Comparison of ENCODE assay signal across 27 cellular contexts in genomic region chr9:6171667-6172066, GRCh38. TPM values are rescaled to one million over a fixed set of nuclear protein-coding genes. Genes with fewer than 3 reads are reported as not detected.
"Had no signal": no experiment of that assay in that cellular context is flagged by ENCODE, and none has a peak within 500 bp of the region (broad histone marks: within the 10 kb centered on the region; RNA-seq: fewer than 3 reads in every experiment).

No MANE protein-coding gene starts in this region.

- ATAC-seq: activated CD8-positive, alpha-beta T cell treated with anti-CD3 and anti-CD28 coated beads, Interleukin-2, amount 10 ng/mL, durations not matched to agents 7 days and 5 days; activated T-helper 17 cell treated with anti-CD3 and anti-CD28 coated beads, Interleukin-2, amount 50 U/mL, for 72 hours; esophagus mucosa; gastroesophageal sphincter; left lobe of liver; lower lobe of right lung; psoas muscle; right cardiac atrium; stimulated activated naive CD8-positive, alpha-beta T cell treated with anti-CD3 and anti-CD28 coated beads, Interleukin-15, Interleukin-2, amounts not matched to agents 100 U/mL and 50 U/mL, for 24 hours had no signal

- H3K4me3 Mint-ChIP-seq: activated CD4-positive, alpha-beta T cell treated with anti-CD3 and anti-CD28 coated beads, Interleukin-2, amount 10 ng/mL, durations not matched to agents 7 days and 5 days; activated CD8-positive, alpha-beta T cell treated with anti-CD3 and anti-CD28 coated beads, Interleukin-2, amount 10 ng/mL, durations not matched to agents 7 days and 5 days; activated naive CD8-positive, alpha-beta T cell; activated T-cell treated with anti-CD3 and anti-CD28 coated beads, Interleukin-2, amount 50 U/mL, for 24 hours; activated T-helper 17 cell treated with anti-CD3 and anti-CD28 coated beads, Interleukin-2, amount 50 U/mL, for 72 hours; naive B cell; neural crest cell had no signal

- DNase-seq: activated CD4-positive, alpha-beta T cell treated with anti-CD3 and anti-CD28 coated beads, Interleukin-2, amount 10 ng/mL, durations not matched to agents 7 days and 5 days; activated CD4-positive, CD25-positive, alpha-beta regulatory T cell treated with anti-CD3 and anti-CD28 coated beads, Interleukin-2, amount 50 U/mL, for 72 hours; activated CD8-positive, alpha-beta T cell treated with anti-CD3 and anti-CD28 coated beads, Interleukin-2, amount 10 ng/mL, durations not matched to agents 7 days and 5 days; activated T-cell treated with anti-CD3 and anti-CD28 coated beads, Interleukin-2, amount 50 U/mL, for 24 hours; central memory CD4-positive, alpha-beta T cell; dermis blood vessel endothelial cell; effector CD8-positive, alpha-beta T cell; head of caudate nucleus; hypothalamus; kidney; lower lobe of right lung; naive B cell; psoas muscle; right cardiac atrium; stimulated activated CD4-positive, alpha-beta T cell treated with anti-CD3 and anti-CD28 coated beads, Interleukin-12 subunit alpha, Interleukin-12 subunit beta, amount 100 ng/mL, for 4 hours; stimulated activated CD4-positive, alpha-beta T cell treated with anti-CD3 and anti-CD28 coated beads, Interleukin-4, amount 100 ng/mL, for 4 hours; stimulated activated naive CD8-positive, alpha-beta T cell treated with anti-CD3 and anti-CD28 coated beads, Interleukin-15, Interleukin-2, amounts not matched to agents 100 U/mL and 50 U/mL, for 24 hours; T-helper 2 cell; thyroid gland had no signal

- H3K27ac Mint-ChIP-seq: activated CD4-positive, alpha-beta T cell treated with anti-CD3 and anti-CD28 coated beads, Interleukin-2, amount 10 ng/mL, durations not matched to agents 7 days and 5 days; activated CD8-positive, alpha-beta T cell treated with anti-CD3 and anti-CD28 coated beads, Interleukin-2, amount 10 ng/mL, durations not matched to agents 7 days and 5 days; activated naive CD8-positive, alpha-beta T cell; activated T-cell treated with anti-CD3 and anti-CD28 coated beads, Interleukin-2, amount 50 U/mL, for 24 hours; activated T-helper 17 cell treated with anti-CD3 and anti-CD28 coated beads, Interleukin-2, amount 50 U/mL, for 72 hours; naive B cell had no signal

- H3K27me3 ChIP-seq: gastroesophageal sphincter, thyroid gland had no signal

- H3K27ac ChIP-seq: gastroesophageal sphincter, lower lobe of right lung, psoas muscle, VCaP had no signal

- H3K4me3 ChIP-seq: gastroesophageal sphincter, lower lobe of right lung, psoas muscle, thyroid gland had no signal

- H3K4me1 Mint-ChIP-seq: activated CD4-positive, alpha-beta T cell treated with anti-CD3 and anti-CD28 coated beads, Interleukin-2, amount 10 ng/mL, durations not matched to agents 7 days and 5 days; activated T-helper 17 cell treated with anti-CD3 and anti-CD28 coated beads, Interleukin-2, amount 50 U/mL, for 72 hours; naive B cell; neural crest cell had no signal

- H3K9me3 ChIP-seq: thyroid gland had no signal

- H3K4me1 ChIP-seq: gastroesophageal sphincter, lower lobe of right lung, psoas muscle had no signal

- H3K36me3 ChIP-seq: gastroesophageal sphincter, lower lobe of right lung, thyroid gland had no signal

- H3K27me3 Mint-ChIP-seq: activated naive CD8-positive, alpha-beta T cell; activated T-helper 17 cell treated with anti-CD3 and anti-CD28 coated beads, Interleukin-2, amount 50 U/mL, for 72 hours had no signal

RNA-seq across cellular contexts. Expression of gene IL33, which starts 43.9 kb away (rescaled TPM):
- total RNA-seq: activated CD4-positive, alpha-beta T cell treated with anti-CD3 and anti-CD28 coated beads, Interleukin-2, amount 10 ng/mL, durations not matched to agents 7 days and 5 days; activated CD8-positive, alpha-beta T cell treated with anti-CD3 and anti-CD28 coated beads, Interleukin-2, amount 10 ng/mL, durations not matched to agents 7 days and 5 days; activated T-helper 17 cell treated with anti-CD3 and anti-CD28 coated beads, Interleukin-2, amount 50 U/mL, for 72 hours; astrocyte; neural crest cell had no signal
